In genomic region chr11:6606471-6607189, GRCh38 we compare ENCODE assay signal across 1 cellular context.
TF ChIP-seq lines count a peak whose summit lies in the region.

No MANE protein-coding gene starts in this region.

TF ChIP-seq in K562, 482 proteins besides CTCF, POLR2A, EP300 and RAD21 (continued from another document and continues in another):
- TF ChIP-seq UBTF (IDR thresholded peaks at IDR 0.05; ENCODE audit: borderline replicate concordance in 1 of 2, low read depth in 2 of 2, low read length in 2 of 2) (no peak), SAP30 (IDR thresholded peaks at IDR 0.05; ENCODE audit: borderline replicate concordance, insufficient read depth, low read depth, low read length, poor library complexity, severe bottlenecking) (no peak), ZNF277 (CRISPR knock-in tag; IDR thresholded peaks at IDR 0.05; ENCODE audit: borderline replicate concordance) (no peak), ESRRB (CRISPR knock-in tag; IDR thresholded peaks at IDR 0.05; ENCODE audit: borderline replicate concordance) (no peak), CBX2 (IDR thresholded peaks at IDR 0.05; ENCODE audit: insufficient read depth, low read length, poor library complexity, severe bottlenecking) (no peak), PHTF2 (CRISPR knock-in tag; IDR thresholded peaks at IDR 0.05) (no peak), ZNF668 (CRISPR knock-in tag; IDR thresholded peaks at IDR 0.05) (no peak), IRF1 (CRISPR knock-in tag; IDR thresholded peaks at IDR 0.05; ENCODE audit: borderline replicate concordance) (no peak), ZNF311 (CRISPR knock-in tag; IDR thresholded peaks at IDR 0.05) (0 out of 2 replicates have a peak, but pooled peaks have one; percentile 21), NUFIP1 (IDR thresholded peaks at IDR 0.05; ENCODE audit: partially characterized antibody) (no peak), STAT5A (IDR thresholded peaks at IDR 0.05; ENCODE audit: borderline replicate concordance, low read length) (no peak), GABPB2 (CRISPR knock-in tag; conservative IDR thresholded peaks at IDR 0.05) (no peak), MEF2A (IDR thresholded peaks at IDR 0.05; ENCODE audit: control insufficient read depth, low read depth, low read length) (0 out of 2 replicates have a peak, but pooled peaks have one; percentile 4), ZSCAN32 (CRISPR knock-in tag; IDR thresholded peaks at IDR 0.05) (0 out of 2 replicates have a peak, but pooled peaks have one; percentile 15), SLC30A9 (CRISPR knock-in tag; IDR thresholded peaks at IDR 0.05) (no peak), GATAD2A (IDR thresholded peaks at IDR 0.05) (no peak), KAT2B (IDR thresholded peaks at IDR 0.05; ENCODE audit: low read depth, low read length) (no peak), RBM34 (IDR thresholded peaks at IDR 0.05; ENCODE audit: borderline replicate concordance, insufficient read depth, low read length) (no peak), ZKSCAN1 (IDR thresholded peaks at IDR 0.05; ENCODE audit: low read depth, low read length) (no peak), JUN (IDR thresholded peaks at IDR 0.05; ENCODE audit: borderline replicate concordance, low read depth, low read length) (peak; percentile 82), JUN (CRISPR knock-in tag; IDR thresholded peaks at IDR 0.05; ENCODE audit: borderline replicate concordance) (no peak), RFX1 (IDR thresholded peaks at IDR 0.05) (no peak), YBX1 (IDR thresholded peaks at IDR 0.05) (no peak), GTF2B (IDR thresholded peaks at IDR 0.05; ENCODE audit: extremely low read depth, insufficient read length) (no peak), ZBTB11 (CRISPR knock-in tag; IDR thresholded peaks at IDR 0.05) (peak in 1 of 3 experiments; percentile 54; a peak in 1 of 6 replicates), SP2 (IDR thresholded peaks at IDR 0.05; ENCODE audit: extremely low read depth, low read depth, low read length, poor library complexity, severe bottlenecking) (no peak), HMG20B (CRISPR knock-in tag; IDR thresholded peaks at IDR 0.05) (no peak), BRCA1 (IDR thresholded peaks at IDR 0.05) (no peak), BRCA1 (CRISPR knock-in tag; IDR thresholded peaks at IDR 0.05) (no peak), MCM7 (IDR thresholded peaks at IDR 0.05) (no peak), ZNF830 (CRISPR knock-in tag; IDR thresholded peaks at IDR 0.05) (no peak), BCOR (IDR thresholded peaks at IDR 0.05) (no peak), NR2C2 (CRISPR knock-in tag; IDR thresholded peaks at IDR 0.05) (no peak), NR2C2 (tag; IDR thresholded peaks at IDR 0.05) (peak; percentile 55), CHD4 (IDR thresholded peaks at IDR 0.05; ENCODE audit: insufficient read depth, insufficient replicate concordance, low read depth, low read length, poor library complexity, severe bottlenecking) (no peak), FOXP4 (CRISPR knock-in tag; IDR thresholded peaks at IDR 0.05; ENCODE audit: borderline replicate concordance) (no peak), PHF8 (IDR thresholded peaks at IDR 0.05; ENCODE audit: borderline replicate concordance, low read length) (peak; percentile 36; the same call in 1 of the 2 replicates), DACH1 (IDR thresholded peaks at IDR 0.05; ENCODE audit: partially characterized antibody) (no peak)
- TF ChIP-seq, protein P1, sequence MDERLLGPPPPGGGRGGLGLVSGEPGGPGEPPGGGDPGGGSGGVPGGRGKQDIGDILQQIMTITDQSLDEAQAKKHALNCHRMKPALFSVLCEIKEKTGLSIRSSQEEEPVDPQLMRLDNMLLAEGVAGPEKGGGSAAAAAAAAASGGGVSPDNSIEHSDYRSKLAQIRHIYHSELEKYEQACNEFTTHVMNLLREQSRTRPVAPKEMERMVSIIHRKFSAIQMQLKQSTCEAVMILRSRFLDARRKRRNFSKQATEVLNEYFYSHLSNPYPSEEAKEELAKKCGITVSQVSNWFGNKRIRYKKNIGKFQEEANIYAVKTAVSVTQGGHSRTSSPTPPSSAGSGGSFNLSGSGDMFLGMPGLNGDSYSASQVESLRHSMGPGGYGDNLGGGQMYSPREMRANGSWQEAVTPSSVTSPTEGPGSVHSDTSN (CRISPR knock-in tag; IDR thresholded peaks at IDR 0.05; ENCODE audit: low read depth) = no peak
- TF ChIP-seq, protein P1 (tag; conservative IDR thresholded peaks at IDR 0.05; ENCODE audit: low read depth) = no peak
- TF ChIP-seq, protein P2, sequence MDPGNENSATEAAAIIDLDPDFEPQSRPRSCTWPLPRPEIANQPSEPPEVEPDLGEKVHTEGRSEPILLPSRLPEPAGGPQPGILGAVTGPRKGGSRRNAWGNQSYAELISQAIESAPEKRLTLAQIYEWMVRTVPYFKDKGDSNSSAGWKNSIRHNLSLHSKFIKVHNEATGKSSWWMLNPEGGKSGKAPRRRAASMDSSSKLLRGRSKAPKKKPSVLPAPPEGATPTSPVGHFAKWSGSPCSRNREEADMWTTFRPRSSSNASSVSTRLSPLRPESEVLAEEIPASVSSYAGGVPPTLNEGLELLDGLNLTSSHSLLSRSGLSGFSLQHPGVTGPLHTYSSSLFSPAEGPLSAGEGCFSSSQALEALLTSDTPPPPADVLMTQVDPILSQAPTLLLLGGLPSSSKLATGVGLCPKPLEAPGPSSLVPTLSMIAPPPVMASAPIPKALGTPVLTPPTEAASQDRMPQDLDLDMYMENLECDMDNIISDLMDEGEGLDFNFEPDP (CRISPR knock-in tag; IDR thresholded peaks at IDR 0.05) = no peak
- TF ChIP-seq, protein P3, sequence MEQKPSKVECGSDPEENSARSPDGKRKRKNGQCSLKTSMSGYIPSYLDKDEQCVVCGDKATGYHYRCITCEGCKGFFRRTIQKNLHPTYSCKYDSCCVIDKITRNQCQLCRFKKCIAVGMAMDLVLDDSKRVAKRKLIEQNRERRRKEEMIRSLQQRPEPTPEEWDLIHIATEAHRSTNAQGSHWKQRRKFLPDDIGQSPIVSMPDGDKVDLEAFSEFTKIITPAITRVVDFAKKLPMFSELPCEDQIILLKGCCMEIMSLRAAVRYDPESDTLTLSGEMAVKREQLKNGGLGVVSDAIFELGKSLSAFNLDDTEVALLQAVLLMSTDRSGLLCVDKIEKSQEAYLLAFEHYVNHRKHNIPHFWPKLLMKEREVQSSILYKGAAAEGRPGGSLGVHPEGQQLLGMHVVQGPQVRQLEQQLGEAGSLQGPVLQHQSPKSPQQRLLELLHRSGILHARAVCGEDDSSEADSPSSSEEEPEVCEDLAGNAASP (IDR thresholded peaks at IDR 0.05) = no peak
- TF ChIP-seq, protein P4, sequence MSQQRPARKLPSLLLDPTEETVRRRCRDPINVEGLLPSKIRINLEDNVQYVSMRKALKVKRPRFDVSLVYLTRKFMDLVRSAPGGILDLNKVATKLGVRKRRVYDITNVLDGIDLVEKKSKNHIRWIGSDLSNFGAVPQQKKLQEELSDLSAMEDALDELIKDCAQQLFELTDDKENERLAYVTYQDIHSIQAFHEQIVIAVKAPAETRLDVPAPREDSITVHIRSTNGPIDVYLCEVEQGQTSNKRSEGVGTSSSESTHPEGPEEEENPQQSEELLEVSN (IDR thresholded peaks at IDR 0.05; ENCODE audit: borderline replicate concordance in 1 of 2, extremely low read depth in 1 of 2, insufficient read depth in 1 of 2, insufficient read length in 1 of 2, low read depth in 1 of 2, low read length in 1 of 2, poor library complexity in 1 of 2, severe bottlenecking in 1 of 2) = peak in 1 of 2 experiments; percentile 21
- TF ChIP-seq, protein P5, sequence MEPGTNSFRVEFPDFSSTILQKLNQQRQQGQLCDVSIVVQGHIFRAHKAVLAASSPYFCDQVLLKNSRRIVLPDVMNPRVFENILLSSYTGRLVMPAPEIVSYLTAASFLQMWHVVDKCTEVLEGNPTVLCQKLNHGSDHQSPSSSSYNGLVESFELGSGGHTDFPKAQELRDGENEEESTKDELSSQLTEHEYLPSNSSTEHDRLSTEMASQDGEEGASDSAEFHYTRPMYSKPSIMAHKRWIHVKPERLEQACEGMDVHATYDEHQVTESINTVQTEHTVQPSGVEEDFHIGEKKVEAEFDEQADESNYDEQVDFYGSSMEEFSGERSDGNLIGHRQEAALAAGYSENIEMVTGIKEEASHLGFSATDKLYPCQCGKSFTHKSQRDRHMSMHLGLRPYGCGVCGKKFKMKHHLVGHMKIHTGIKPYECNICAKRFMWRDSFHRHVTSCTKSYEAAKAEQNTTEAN (CRISPR knock-in tag; IDR thresholded peaks at IDR 0.05) = no peak
